34 cellular contexts compared by ENCODE assay signal in the genomic region with DNA sequence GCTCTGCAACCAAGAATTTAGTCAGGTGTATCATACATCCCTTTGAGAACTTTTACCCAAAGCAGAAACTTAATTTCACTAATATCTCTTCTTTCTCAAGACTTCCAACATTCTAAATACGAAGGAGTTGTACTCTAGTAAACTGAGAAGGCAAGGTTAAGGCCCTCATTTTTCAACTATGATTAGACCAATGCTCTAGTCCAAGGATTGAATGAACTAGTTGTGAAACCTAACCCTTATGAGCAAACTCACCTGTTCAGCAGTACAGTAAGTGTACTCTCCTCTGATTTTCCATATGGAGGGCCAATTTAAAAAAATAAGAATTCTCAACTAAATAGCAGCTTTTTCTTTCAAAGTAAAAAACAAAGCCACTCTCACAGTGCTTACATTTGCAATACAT.
"Had no signal": no experiment of that assay in that cellular context is flagged by ENCODE, and none has a peak within 500 bp of the region (broad histone marks: within the 10 kb centered on the region; RNA-seq: fewer than 3 reads in every experiment).

No MANE protein-coding gene starts in this region.

- H3K9me3 ChIP-seq: adrenal gland, ascending aorta, body of pancreas, breast epithelium had no signal

- FAIRE-seq: astrocyte, bronchial epithelial cell had no signal

- ATAC-seq: activated naive CD4-positive, alpha-beta T cell treated with anti-CD3 and anti-CD28 coated beads, Interleukin-2, amount 50 U/mL, for 72 hours; activated naive CD8-positive, alpha-beta T cell treated with anti-CD3 and anti-CD28 coated beads, Interleukin-2, amount 50 U/mL, for 24 hours; activated T-cell treated with anti-CD3 and anti-CD28 coated beads, Interleukin-2, amount 50 U/mL, for 4 hours; activated T-cell treated with anti-CD3 and anti-CD28 coated beads, Interleukin-2, amount 50 U/mL, for 72 hours; activated T-helper 17 cell treated with anti-CD3 and anti-CD28 coated beads, Interleukin-2, amount 50 U/mL, for 72 hours; body of pancreas had no signal

- H3K27me3 ChIP-seq: adrenal gland, ascending aorta, body of pancreas, brain microvascular endothelial cell, breast epithelium, cardiac muscle cell had no signal

- H3K4me3 ChIP-seq: adrenal gland, ascending aorta, body of pancreas, breast epithelium, cardiac muscle cell had no signal

- H3K27ac ChIP-seq: adrenal gland, ascending aorta, body of pancreas, brain microvascular endothelial cell, breast epithelium, cardiac muscle cell had no signal

- H3K4me1 ChIP-seq: adrenal gland, ascending aorta, body of pancreas, breast epithelium had no signal

- H3K36me3 ChIP-seq: adrenal gland, ascending aorta, brain microvascular endothelial cell, breast epithelium, cardiac muscle cell had no signal

- DNase-seq: activated effector memory CD4-positive, alpha-beta T cell treated with anti-CD3 and anti-CD28 coated beads, Interleukin-2, amount 50 U/mL, for 16 hours; activated effector memory CD4-positive, alpha-beta T cell treated with Interleukin-2 at 50 U/mL for 16 hours; activated gamma-delta T cell; activated gamma-delta T cell treated with Interleukin-2 at 50 U/mL for 16 hours; activated naive CD4-positive, alpha-beta T cell; activated naive CD4-positive, alpha-beta T cell treated with anti-CD3 and anti-CD28 coated beads for 36 hours; activated naive CD4-positive, alpha-beta T cell treated with anti-CD3 and anti-CD28 coated beads, Interleukin-2, amount 10 ng/mL, durations not matched to agents 7 days and 5 days; activated naive CD4-positive, alpha-beta T cell treated with anti-CD3 and anti-CD28 coated beads, Interleukin-2, amount 50 U/mL, for 16 hours; activated naive CD4-positive, alpha-beta T cell treated with Interleukin-2 at 50 U/mL for 16 hours; activated naive CD8-positive, alpha-beta T cell treated with anti-CD3 and anti-CD28 coated beads for 36 hours; activated naive CD8-positive, alpha-beta T cell treated with anti-CD3 and anti-CD28 coated beads, Interleukin-2, amount 10 ng/mL, durations not matched to agents 7 days and 5 days; activated naive CD8-positive, alpha-beta T cell treated with anti-CD3 and anti-CD28 coated beads, Interleukin-2, amount 50 U/mL, for 24 hours; activated T-cell treated with anti-CD3 and anti-CD28 coated beads, Interleukin-2, amount 50 U/mL, for 1 hour; activated T-cell treated with anti-CD3 and anti-CD28 coated beads, Interleukin-2, amount 50 U/mL, for 24 hours; activated T-cell treated with anti-CD3 and anti-CD28 coated beads, Interleukin-2, amount 50 U/mL, for 4 hours; activated T-cell treated with anti-CD3 and anti-CD28 coated beads, Interleukin-2, amount 50 U/mL, for 48 hours; activated T-cell treated with anti-CD3 and anti-CD28 coated beads, Interleukin-2, amount 50 U/mL, for 72 hours; adrenal gland; amniotic stem cell; amygdala; anterior cingulate cortex; aorta; body of pancreas; brain microvascular endothelial cell; caudate nucleus; central memory CD4-positive, alpha-beta T cell; cerebellar nuclear complex had no signal
